Comparison of ENCODE assay signal across 8 cellular contexts in the genomic region with DNA sequence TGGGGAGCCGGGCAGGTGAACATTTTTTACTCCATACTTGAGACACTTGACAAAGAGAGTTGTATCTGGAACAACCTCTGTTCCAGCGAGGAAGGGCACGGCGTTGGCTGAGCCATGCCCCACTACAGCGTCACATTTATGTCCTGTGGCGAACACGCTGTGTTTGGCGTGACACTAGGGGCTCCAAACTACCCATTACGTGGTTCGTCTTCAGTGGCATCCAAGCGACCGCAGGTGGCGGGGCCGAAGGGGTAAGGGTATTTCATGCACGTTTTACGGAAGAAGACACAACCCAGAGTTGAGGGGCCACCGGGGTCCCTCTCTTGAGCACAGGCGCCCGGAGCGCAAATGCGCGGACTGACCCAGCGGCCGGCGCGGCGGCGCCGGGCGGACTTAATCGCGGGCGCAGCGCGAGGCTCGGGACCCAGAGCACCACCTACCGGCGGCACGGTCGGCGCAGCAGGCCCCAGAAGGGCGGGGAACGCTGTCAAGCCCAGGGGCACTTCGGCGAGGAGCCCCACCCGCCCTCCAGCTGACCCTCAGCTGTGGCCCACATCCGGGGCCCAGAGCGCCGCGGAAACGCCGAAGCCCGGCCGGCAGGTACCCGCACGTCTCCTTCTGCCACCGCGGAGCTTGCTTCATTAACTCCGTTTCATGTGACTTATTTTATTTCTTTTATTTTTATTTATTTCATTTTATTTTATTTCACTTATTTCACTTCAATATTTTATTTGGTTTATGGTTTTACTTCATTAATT. TPM values are rescaled to one million over a fixed set of nuclear protein-coding genes. Genes with fewer than 3 reads are reported as not detected.
DNase-seq lines count a peak whose midpoint lies in the region; ATAC-seq and TF ChIP-seq lines count a peak whose summit lies in the region.

No MANE protein-coding gene starts in this region.

- peak; percentile 68 for TF ChIP-seq CTCF in GM06990 (IDR thresholded peaks at IDR 0.05; ENCODE audit: insufficient read depth, low read length, poor library complexity, severe bottlenecking)
- peak; percentile 19 to 66 (median 55) for TF ChIP-seq CTCF in prostate gland (IDR thresholded peaks at IDR 0.05)

- peak overlapping the region; percentile 68 for H3K4me3 ChIP-seq in GM06990 (replicated peaks; ENCODE audit: low read depth, low read length)
- H3K4me3 ChIP-seq in HAP-1 = peak overlapping the region; percentile 42
- H3K4me3 ChIP-seq in prostate gland = peak overlapping the region; percentile 28 to 41
- peak overlapping the region; percentile 32 for H3K4me3 ChIP-seq in urinary bladder (ENCODE audit: low read depth, low read length)

- H3K4me1 ChIP-seq in HAP-1 (peaks cover 35% of the 10 kb centered on the region), prostate gland (replicated peaks) (no peaks in the 10 kb centered on the region), urinary bladder (ENCODE audit: insufficient read depth) (no peaks in the 10 kb centered on the region)

- no peak for TF ChIP-seq POLR2A in prostate gland (IDR thresholded peaks at IDR 0.05)

- WGBS in prostate gland = 3% methylated on average over 52 of the region's 59 CpGs
- WGBS in urinary bladder = 3% methylated on average over 59 of the region's 59 CpGs

- intact Hi-C loops in left cardiac atrium (cut with DNase I) = no loop called here
- intact Hi-C loops in prostate gland (cut with DNase I) = loop anchor here (5.0 kb wide), 1 partner anchor 279 kb away; a partner anchor contains a TSS

- H3K27ac ChIP-seq in prostate gland (no peak overlapping the region), urinary bladder (ENCODE audit: low read depth) (no peak overlapping the region)

- no peaks in the 10 kb centered on the region for H3K36me3 ChIP-seq in GM06990 (ENCODE audit: control insufficient read depth, insufficient read depth, low read length)
- 0 out of 2 replicates have a peak, but pooled peaks cover under 1% of the 10 kb centered on the region for H3K36me3 ChIP-seq in HAP-1 (replicated peaks)
- H3K36me3 ChIP-seq in prostate gland = no peaks in the 10 kb centered on the region
- no peaks in the 10 kb centered on the region for H3K36me3 ChIP-seq in urinary bladder (ENCODE audit: insufficient read depth)

- DNase-seq in GM06990 (ENCODE audit: extremely low read depth, insufficient read length) (peak; percentile 90), HAP-1 (ENCODE audit: low spot score in 2 of 2) (peak; percentile 86 to 95), M059J (ENCODE audit: low read depth) (peak; percentile 64), SKM-1 (lab: John Stamatoyannopoulos, UW; ENCODE audit: unreplicated experiment) (peak; percentile 66), left cardiac atrium (peak; percentile 81), prostate gland (ENCODE audit: low spot score) (peak; percentile 55)
- DNase-seq in activated naive CD8-positive, alpha-beta T cell treated with anti-CD3 and anti-CD28 coated beads, Interleukin-2, amount 50 U/mL, for 16 hours (ENCODE audit: low read depth, low spot score) = peak; percentile 34

- H3K9me3 ChIP-seq in HAP-1 (no peaks in the 10 kb centered on the region; the same call in 1 of the 2 replicates), prostate gland (no peaks in the 10 kb centered on the region)

- H3K27me3 ChIP-seq in GM06990 (replicated peaks; ENCODE audit: control insufficient read depth, insufficient read depth, low read length) = no peaks in the 10 kb centered on the region
- no peaks in the 10 kb centered on the region for H3K27me3 ChIP-seq in HAP-1 (ENCODE audit: low read depth)
- no peaks in the 10 kb centered on the region for H3K27me3 ChIP-seq in prostate gland (replicated peaks; ENCODE audit: insufficient read depth)

- in situ Hi-C loops in HAP-1 (cut with MboI; ENCODE audit: low sequenced_read_pairs) = no loop called here

- ATAC-seq in left cardiac atrium = peak; percentile 96 to 97

RNA-seq across cellular contexts. Expression of a gene that starts 36.4 kb away (rescaled TPM):
- total RNA-seq in M059J (2014; rRNA removed; shearing (Covaris generic)) = not detected in 2 replicates
- total RNA-seq in left cardiac atrium (under 1 TPM in 1 of 2 donors, not detected in 1; 0.06 TPM), prostate gland (10 to 100 TPM in 1 of 2 donors, not detected in 1; 11.1 TPM), urinary bladder (0.74 TPM)
- polyA plus RNA-seq in urinary bladder = not detected

Comparison
In these comparisons a context has a peak if more than half of its experiments do, and no peak if none do; other contexts are left out.
1. DNase-seq: peak in every context shown above with its lines; median percentile 90 in HAP-1; 90 in GM06990; 81 in left cardiac atrium; 66 in SKM-1; 64 in M059J; 55 in prostate gland; 34 in activated naive CD8-positive, alpha-beta T cell treated with anti-CD3 and anti-CD28 coated beads, Interleukin-2, amount 50 U/mL, for 16 hours.